Comparison of ENCODE assay signal across 18 cellular contexts in genomic region chr6:89311530-89311852, GRCh38. TPM values are rescaled to one million over a fixed set of nuclear protein-coding genes. Genes with fewer than 3 reads are reported as not detected.
DNase-seq lines count a peak whose midpoint lies in the region; ATAC-seq and TF ChIP-seq lines count a peak whose summit lies in the region.
"Had no signal": no experiment of that assay in that cellular context is flagged by ENCODE, and none has a peak within 500 bp of the region (broad histone marks: within the 10 kb centered on the region; RNA-seq: fewer than 3 reads in every experiment).

No MANE protein-coding gene starts in this region.

- intact Hi-C loops in MCF 10A (cut with micrococcal nuclease) = no loop called here
- intact Hi-C loops in mammary epithelial cell (cut with micrococcal nuclease) = no loop called here
- intact Hi-C loops in uterus (cut with DNase I; ENCODE audit: low total_unique reads) = no loop called here
- intact Hi-C loops in cardiac septum (cut with DNase I) = loop anchor here (5.0 kb wide), 1 partner anchor 56 kb away; no protein-coding TSS in a partner anchor

- H3K27me3 ChIP-seq in mammary epithelial cell (ENCODE audit: insufficient read depth, low read length) (peaks cover 7% of the 10 kb centered on the region), osteoblast (ENCODE audit: insufficient read depth, low read length) (peaks cover 31% of the 10 kb centered on the region), uterus (no peaks in the 10 kb centered on the region)
- H3K27me3 ChIP-seq: pancreas had no signal

- H3K79me2 ChIP-seq in mammary epithelial cell (ENCODE audit: insufficient read depth, low read length) (no peaks in the 10 kb centered on the region), osteoblast (ENCODE audit: insufficient read depth, low read length) (no peaks in the 10 kb centered on the region)

- no peak for TF ChIP-seq POLR2A in uterus (IDR thresholded peaks at IDR 0.05)
- TF ChIP-seq POLR2A in GM18505 (IDR thresholded peaks at IDR 0.05; ENCODE audit: borderline replicate concordance, extremely low read depth, insufficient read depth, insufficient read length) = no peak

- dilution Hi-C loops in mammary epithelial cell (cut with HindIII; ENCODE audit: low sequenced_read_pairs) = no loop called here

- H3K4me1 Mint-ChIP-seq in MCF 10A (ENCODE audit: insufficient read depth, unreplicated experiment) (peaks cover 11% of the 10 kb centered on the region), endothelial cell (ENCODE audit: unreplicated experiment) (peaks cover 15% of the 10 kb centered on the region)

- TF ChIP-seq CTCF in MCF 10A (IDR thresholded peaks at IDR 0.05; ENCODE audit: unreplicated experiment) (no peak), mammary epithelial cell (conservative IDR thresholded peaks at IDR 0.05 in 1 of 2, IDR thresholded peaks at IDR 0.05 in 1 of 2; ENCODE audit: extremely low read depth in 1 of 2, insufficient read depth in 1 of 2, low read depth in 1 of 2, low read length in 2 of 2) (no peak), endothelial cell (IDR thresholded peaks at IDR 0.05; ENCODE audit: unreplicated experiment) (peak; percentile 14), osteoblast (IDR thresholded peaks at IDR 0.05; ENCODE audit: extremely low read depth, low read depth, low read length) (no peak), uterus (IDR thresholded peaks at IDR 0.05) (no peak)

- H3K27ac Mint-ChIP-seq in MCF 10A (ENCODE audit: low read depth, unreplicated experiment) (peak overlapping the region; percentile 5), endothelial cell (ENCODE audit: unreplicated experiment) (no peak overlapping the region)
- H3K27ac Mint-ChIP-seq: activated CD4-positive, alpha-beta T cell treated with anti-CD3 and anti-CD28 coated beads, Interleukin-2, amount 10 ng/mL, durations not matched to agents 24 days and 14 days; T-helper 17 cell had no signal

- H3K27ac ChIP-seq in mammary epithelial cell (ENCODE audit: insufficient read depth, low read depth, low read length) (no peak overlapping the region), osteoblast (ENCODE audit: low read depth, low read length) (no peak overlapping the region), uterus (peak overlapping the region; percentile 63 to 72)
- H3K27ac ChIP-seq: 22Rv1 had no signal

- ATAC-seq in GM18505 (IDR thresholded peaks at IDR 0.05; ENCODE audit: unreplicated experiment) = no peak
- ATAC-seq: T-helper 17 cell had no signal

- 44% methylated on average over 5 of the region's 5 CpGs for WGBS in mammary epithelial cell (ENCODE audit: low coverage, missing lambda C conversion rate)

- H3K27me3 Mint-ChIP-seq in MCF 10A (ENCODE audit: insufficient read depth, unreplicated experiment) (peaks cover 39% of the 10 kb centered on the region), endothelial cell (ENCODE audit: unreplicated experiment) (peaks cover 2% of the 10 kb centered on the region)
- H3K27me3 Mint-ChIP-seq: CD4-positive, alpha-beta memory T cell had no signal

- CTCF ChIA-PET in MCF 10A (lab: Yijun Ruan, JAX) (interaction anchor here (1.4 to 1.8 kb wide), 2 partner anchors 33 to 61 kb away, joined by 3 to 4 read pairs; no protein-coding TSS in a partner anchor), mammary epithelial cell (lab: Charles Lee; ENCODE audit: low non-redundant PET) (no interaction called here)

- H3K36me3 ChIP-seq in mammary epithelial cell (ENCODE audit: insufficient read depth, low read length) (no peaks in the 10 kb centered on the region), osteoblast (ENCODE audit: insufficient read depth, low read length) (peaks cover 4% of the 10 kb centered on the region), uterus (no peaks in the 10 kb centered on the region)
- H3K36me3 ChIP-seq: pancreas had no signal

- H2AFZ ChIP-seq in mammary epithelial cell (ENCODE audit: low read depth, low read length) (no peak overlapping the region), osteoblast (ENCODE audit: low read length) (peak overlapping the region; percentile 2)

- no TSS peak for BruUV-seq in MCF 10A (replicated peaks; lab: Mats Ljungman, UMichigan)
- BruUV-seq in mammary epithelial cell (replicated peaks; lab: Mats Ljungman, UMichigan) = no TSS peak

- in situ Hi-C loops in mammary epithelial cell (cut with MboI; ENCODE audit: low sequenced_read_pairs in 2 of 2) = no loop called here

- POLR2A ChIA-PET in MCF 10A (lab: Yijun Ruan, JAX) = no interaction called here

- H3K4me3 Mint-ChIP-seq in MCF 10A (ENCODE audit: unreplicated experiment) = no peak overlapping the region
- no peak overlapping the region for H3K4me3 Mint-ChIP-seq in endothelial cell (ENCODE audit: unreplicated experiment)
- H3K4me3 Mint-ChIP-seq: activated CD4-positive, alpha-beta T cell treated with anti-CD3 and anti-CD28 coated beads, Interleukin-2, amount 10 ng/mL, durations not matched to agents 24 days and 14 days; CD4-positive, alpha-beta memory T cell; T-helper 17 cell had no signal

- no peak overlapping the region for H3K9ac ChIP-seq in mammary epithelial cell (ENCODE audit: insufficient read depth, low read length)

- no peaks in the 10 kb centered on the region for H3K9me3 ChIP-seq in mammary epithelial cell (replicated peaks; ENCODE audit: insufficient read depth, low read length)
- H3K9me3 ChIP-seq in osteoblast (ENCODE audit: low read depth, low read length) = no peaks in the 10 kb centered on the region
- no peaks in the 10 kb centered on the region for H3K9me3 ChIP-seq in uterus
- H3K9me3 ChIP-seq: pancreas had no signal

- H3K36me3 Mint-ChIP-seq in MCF 10A (ENCODE audit: insufficient read depth, unreplicated experiment) (peaks cover 5% of the 10 kb centered on the region), endothelial cell (ENCODE audit: low read depth, unreplicated experiment) (no peaks in the 10 kb centered on the region)

- no peak for DNase-seq in MCF 10A (ENCODE audit: unreplicated experiment)
- DNase-seq in mammary epithelial cell = no peak
- no peak for DNase-seq in endothelial cell (ENCODE audit: low spot score)
- DNase-seq in osteoblast (ENCODE audit: insufficient read length, low spot score, missing footprints) = no peak
- no peak for DNase-seq in uterus
- no peak for DNase-seq in NCI-H526 (lab: John Stamatoyannopoulos, UW)
- DNase-seq in cardiac septum (ENCODE audit: low spot score) = no peak
- DNase-seq: activated CD4-positive, alpha-beta T cell treated with anti-CD3 and anti-CD28 coated beads, Interleukin-2, amount 10 ng/mL, durations not matched to agents 24 days and 14 days; activated T-cell treated with anti-CD3 and anti-CD28 coated beads, Interleukin-2, amount 50 U/mL, for 48 hours; CD4-positive, alpha-beta memory T cell; cortex of kidney; NCI-H510A treated with DMSO at 0.1 percent for 48 hours; stimulated activated CD8-positive, alpha-beta memory T cell treated with anti-CD3 and anti-CD28 coated beads, Interleukin-4, amount 100 ng/mL, for 48 hours; T-helper 17 cell had no signal

- no peak overlapping the region for H3K4me2 ChIP-seq in mammary epithelial cell (ENCODE audit: insufficient read depth, low read depth, low read length)
- peak overlapping the region; percentile 25 for H3K4me2 ChIP-seq in osteoblast (ENCODE audit: insufficient read depth, low read length)

- no peaks in the 10 kb centered on the region for H4K20me1 ChIP-seq in mammary epithelial cell (ENCODE audit: insufficient read depth, low read length)
- H4K20me1 ChIP-seq in osteoblast (ENCODE audit: insufficient read depth, low read length) = peaks cover 12% of the 10 kb centered on the region

- no peak overlapping the region for H3K4me3 ChIP-seq in mammary epithelial cell (replicated peaks in 1 of 3; ENCODE audit: insufficient read depth in 1 of 3, low read depth in 2 of 3, low read length in 3 of 3)
- H3K4me3 ChIP-seq in osteoblast (ENCODE audit: insufficient read depth, low read length) = no peak overlapping the region
- H3K4me3 ChIP-seq in uterus = no peak overlapping the region
- H3K4me3 ChIP-seq: pancreas had no signal

- H3K4me1 ChIP-seq in mammary epithelial cell (ENCODE audit: insufficient read depth, low read length) = no peaks in the 10 kb centered on the region
- peaks cover 28% of the 10 kb centered on the region for H3K4me1 ChIP-seq in osteoblast (ENCODE audit: insufficient read depth, low read length)
- H3K4me1 ChIP-seq in uterus = peaks cover 7 to 13% of the 10 kb centered on the region in 2 donors

- no peaks in the 10 kb centered on the region for H3K9me3 Mint-ChIP-seq in MCF 10A (ENCODE audit: unreplicated experiment)
- no peaks in the 10 kb centered on the region for H3K9me3 Mint-ChIP-seq in endothelial cell (ENCODE audit: unreplicated experiment)
- H3K9me3 Mint-ChIP-seq: activated CD4-positive, alpha-beta T cell treated with anti-CD3 and anti-CD28 coated beads, Interleukin-2, amount 10 ng/mL, durations not matched to agents 24 days and 14 days; CD4-positive, alpha-beta memory T cell had no signal

RNA-seq across cellular contexts. Expression of gene GABRR2, which starts 3.6 kb away (rescaled TPM):
- total RNA-seq in MCF 10A (2022) (not detected in 2 replicates), mammary epithelial cell (not detected), endothelial cell (ENCODE audit: unreplicated experiment) (0.36 TPM), osteoblast (not detected in 2 replicates), uterus (1 to 10 TPM in 1 of 4 donors, under 1 TPM in 2, not detected in 1; 0.26 to 1.7 (median 0.95) TPM), cardiac septum (1.7 TPM)
- not detected for polyA plus RNA-seq in mammary epithelial cell
- not detected for polyA minus RNA-seq in mammary epithelial cell
- total RNA-seq: RPMI7951 had no signal

RNA-seq across cellular contexts. Expression of gene UBE2J1, which starts 41.0 kb away (rescaled TPM):
- total RNA-seq in MCF 10A (2022) = 39.0 and 40.0 TPM in 2 replicates
- total RNA-seq in mammary epithelial cell = 10 to 100 TPM; 22.9 to 25.3 TPM
- 15.1 TPM for polyA plus RNA-seq in mammary epithelial cell
- 11.0 TPM for polyA minus RNA-seq in mammary epithelial cell
- 43.7 TPM for total RNA-seq in endothelial cell (ENCODE audit: unreplicated experiment)
- 44.5 and 45.7 TPM in 2 replicates for total RNA-seq in osteoblast
- total RNA-seq in uterus = 10 to 100 TPM; 13.1 to 55.2 (median 41.0) TPM
- total RNA-seq in cardiac septum = 18.0 TPM

Comparison
In these comparisons a context has a peak if more than half of its experiments do, and no peak if none do; other contexts are left out.
1. H3K27ac ChIP-seq: peak in uterus (2 of 2); none in mammary epithelial cell (single experiment) and osteoblast (single experiment).